ENCODE assay signal across 8 cellular contexts in the genomic region with DNA sequence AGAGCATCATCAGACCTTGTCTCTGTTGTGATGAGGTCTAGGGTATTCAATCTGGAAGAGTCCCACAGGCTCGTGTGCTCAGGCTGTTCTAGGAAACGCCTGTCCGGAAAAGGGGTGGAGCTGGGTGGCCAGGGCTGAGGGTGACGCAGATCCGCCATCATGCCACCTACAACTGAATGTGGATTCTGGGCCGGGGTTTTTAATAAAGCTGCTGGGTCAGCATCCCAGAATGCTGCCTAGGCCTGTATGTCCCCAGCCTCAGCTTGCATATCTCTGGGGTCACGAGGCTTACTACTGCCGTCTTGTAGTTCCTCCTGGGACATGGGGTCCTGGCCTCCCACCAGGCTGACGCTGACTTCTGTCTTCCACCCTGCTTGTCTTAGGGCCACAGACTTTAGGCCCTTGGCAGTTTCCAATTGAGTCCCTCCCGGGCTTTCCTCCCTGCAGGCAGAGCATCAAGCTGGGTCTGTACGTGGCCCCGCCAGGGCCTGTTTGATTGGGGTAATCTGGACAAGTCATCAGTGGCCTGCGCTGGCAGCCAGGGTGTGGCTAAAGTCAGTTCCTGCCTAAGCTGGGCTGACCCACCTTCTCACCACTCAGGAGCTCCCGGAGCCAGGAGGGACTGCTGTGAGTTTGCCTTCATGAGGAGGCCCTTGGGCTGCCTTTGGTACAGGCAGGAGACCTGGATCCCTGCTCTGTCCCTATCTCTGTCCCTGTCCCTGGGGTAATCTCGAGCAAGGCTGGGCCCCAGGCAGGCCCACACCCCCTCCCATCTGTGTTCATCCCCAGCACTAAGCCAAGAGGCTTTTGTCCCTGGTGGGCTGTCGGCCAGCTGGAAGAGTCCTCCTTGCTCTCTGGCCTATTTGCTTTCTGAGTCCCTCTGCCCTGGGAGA.
DNase-seq lines count a peak whose midpoint lies in the region; ATAC-seq and TF ChIP-seq lines count a peak whose summit lies in the region.

No MANE protein-coding gene starts in this region.

- H3K27ac ChIP-seq in CD4-positive, alpha-beta T cell (ENCODE audit: low read depth, low read length): peak overlapping the region; percentile 36
- H3K27ac ChIP-seq in fibroblast of lung (ENCODE audit: insufficient read depth, low read length) (peak overlapping the region; percentile 92), neuronal stem cell (replicated peaks; ENCODE audit: low read length) (no peak overlapping the region)

- H2AFZ ChIP-seq in fibroblast of lung (ENCODE audit: low read length) (no peak overlapping the region), neuronal stem cell (ENCODE audit: low read length) (no peak overlapping the region)

- no peak for ATAC-seq in CD4-positive, alpha-beta T cell (ENCODE audit: poor library complexity)
- ATAC-seq in SK-N-SH treated with all-trans-retinoic acid at 6 μM for 48 hours (peak; percentile 5), GM19351 (IDR thresholded peaks at IDR 0.05; ENCODE audit: unreplicated experiment) (no peak), GM18517 (IDR thresholded peaks at IDR 0.05; ENCODE audit: unreplicated experiment) (no peak), GM21717 (IDR thresholded peaks at IDR 0.05; ENCODE audit: unreplicated experiment) (no peak)

- peak overlapping the region; percentile 53 for H2AK5ac ChIP-seq in neuronal stem cell (ENCODE audit: low read depth, low read length)

- POLR2A ChIA-PET in CD4-positive, alpha-beta T cell (lab: Charles Lee): interaction anchor here (1.3 kb wide), 1 partner anchor 11 kb away, joined by 4 read pairs; no protein-coding TSS in a partner anchor

- peak overlapping the region; percentile 75 for H3K27ac Mint-ChIP-seq in CD4-positive, alpha-beta T cell

- H3K27me3 Mint-ChIP-seq in CD4-positive, alpha-beta T cell: no peaks in the 10 kb centered on the region

- intact Hi-C loops in CD4-positive, alpha-beta T cell (cut with DNase I, micrococcal nuclease): loop anchor here in 1 of 2 experiments (5.0 kb wide), 1 partner anchor 76 kb away; no protein-coding TSS in a partner anchor

- H3K79me2 ChIP-seq in fibroblast of lung (ENCODE audit: control insufficient read depth, insufficient read depth, low read length): peaks cover 50% of the 10 kb centered on the region

- peaks cover 64% of the 10 kb centered on the region for H3K4me1 Mint-ChIP-seq in CD4-positive, alpha-beta T cell (ENCODE audit: low read depth)

- H3K23ac ChIP-seq in neuronal stem cell (ENCODE audit: low read depth, low read length, poor library complexity): peak overlapping the region; percentile 47

- H4K91ac ChIP-seq in neuronal stem cell (ENCODE audit: low read depth, low read length, poor library complexity): no peak overlapping the region

- no peak for TF ChIP-seq CTCF in CD4-positive, alpha-beta T cell (IDR thresholded peaks at IDR 0.05)
- TF ChIP-seq CTCF in fibroblast of lung (conservative IDR thresholded peaks at IDR 0.05 in 1 of 2, IDR thresholded peaks at IDR 0.05 in 1 of 2; ENCODE audit: low read depth in 1 of 2, low read length in 2 of 2): no peak

- H3K36me3 Mint-ChIP-seq in CD4-positive, alpha-beta T cell (ENCODE audit: low read depth): no peaks in the 10 kb centered on the region

- peak overlapping the region; percentile 78 for H3K18ac ChIP-seq in neuronal stem cell (ENCODE audit: low read length)

- DNase-seq in CD4-positive, alpha-beta T cell: no peak
- peak; percentile 53 to 71 for DNase-seq in fibroblast of lung (ENCODE audit: low read depth in 2 of 2)
- no peak for DNase-seq in neuronal stem cell (ENCODE audit: low spot score)
- no peak for DNase-seq in NCI-H1436 (lab: John Stamatoyannopoulos, UW)

- H4K8ac ChIP-seq in neuronal stem cell (ENCODE audit: low read depth, low read length): no peak overlapping the region

- no peak overlapping the region for H3K4ac ChIP-seq in neuronal stem cell (ENCODE audit: low read length)

- H3K4me3 Mint-ChIP-seq in CD4-positive, alpha-beta T cell: peak overlapping the region; percentile 25

- H3K14ac ChIP-seq in neuronal stem cell (ENCODE audit: low read length): no peak overlapping the region

- no peak overlapping the region for H2BK12ac ChIP-seq in neuronal stem cell (ENCODE audit: low read length)

- peaks cover 17% of the 10 kb centered on the region for H3K79me1 ChIP-seq in neuronal stem cell (ENCODE audit: low read depth, low read length)

- H2BK5ac ChIP-seq in neuronal stem cell (ENCODE audit: low read length): no peak overlapping the region

- H3K4me1 ChIP-seq in fibroblast of lung (ENCODE audit: control insufficient read depth, extremely low read depth, insufficient read depth, low read length) (peaks cover 73% of the 10 kb centered on the region), neuronal stem cell (ENCODE audit: control insufficient read depth in 2 of 2, insufficient read depth in 1 of 2, low read depth in 1 of 2, low read length in 2 of 2) (peaks cover 12 to 41% of the 10 kb centered on the region in 2 donors)

- no peaks in the 10 kb centered on the region for H3K9me3 ChIP-seq in CD4-positive, alpha-beta T cell (ENCODE audit: control insufficient read depth, low read length)
- H3K9me3 ChIP-seq in fibroblast of lung (ENCODE audit: control insufficient read depth, insufficient read depth, low read depth, low read length): no peaks in the 10 kb centered on the region
- no peaks in the 10 kb centered on the region for H3K9me3 ChIP-seq in neuronal stem cell (replicated peaks in 1 of 2; ENCODE audit: control insufficient read depth in 2 of 2, insufficient read depth in 1 of 2, low read depth in 1 of 2, low read length in 2 of 2)

- CTCF ChIA-PET in CD4-positive, alpha-beta T cell (lab: Charles Lee): no interaction called here

- no peak overlapping the region for H2BK120ac ChIP-seq in neuronal stem cell (ENCODE audit: low read depth, low read length)

- H3K4me2 ChIP-seq in fibroblast of lung (ENCODE audit: extremely low read depth, insufficient read depth, low read length) (peak overlapping the region; percentile 70), neuronal stem cell (ENCODE audit: insufficient read depth, low read length, poor library complexity, severe bottlenecking) (no peak overlapping the region)

- no peaks in the 10 kb centered on the region for H3K9me3 Mint-ChIP-seq in CD4-positive, alpha-beta T cell

- WGBS in neuronal stem cell (ENCODE audit: extremely low coverage in 2 of 2, insufficient read length in 2 of 2, insufficient replicate concordance in 1 of 2), 2 donors: no CpG with 5 or more reads among the region's 16 CpGs

- H3K9ac ChIP-seq in fibroblast of lung (ENCODE audit: insufficient read depth, low read length): peak overlapping the region; percentile 9
- peak overlapping the region; percentile 63 for H3K9ac ChIP-seq in neuronal stem cell (ENCODE audit: low read depth, low read length, poor library complexity)

- peak overlapping the region; percentile 6 for H2BK15ac ChIP-seq in neuronal stem cell (ENCODE audit: low read length)

- H4K20me1 ChIP-seq in fibroblast of lung (ENCODE audit: control insufficient read depth, extremely low read depth, insufficient read depth, low read length): no peaks in the 10 kb centered on the region

- H3K36me3 ChIP-seq in fibroblast of lung (ENCODE audit: control insufficient read depth, insufficient read depth, low read length) (peaks cover 16% of the 10 kb centered on the region), neuronal stem cell (replicated peaks in 1 of 2; ENCODE audit: control insufficient read depth in 2 of 2, insufficient read depth in 2 of 2, low read length in 2 of 2) (peaks cover 2 to 68% of the 10 kb centered on the region in 2 donors)

- H3K4me3 ChIP-seq in fibroblast of lung (replicated peaks in 1 of 4; ENCODE audit: control extremely low read depth in 1 of 4, insufficient read depth in 1 of 4, low read depth in 3 of 4, low read length in 4 of 4) (no peak overlapping the region), neuronal stem cell (ENCODE audit: low read length in 2 of 2) (no peak overlapping the region)

- H3K27me3 ChIP-seq in CD4-positive, alpha-beta T cell (ENCODE audit: control insufficient read depth, insufficient read depth, low read length): no peaks in the 10 kb centered on the region
- H3K27me3 ChIP-seq in fibroblast of lung (ENCODE audit: control insufficient read depth, insufficient read depth, low read length): no peaks in the 10 kb centered on the region
- H3K27me3 ChIP-seq in neuronal stem cell (ENCODE audit: control insufficient read depth in 3 of 3, insufficient read depth in 3 of 3, low read depth in 1 of 3, low read length in 3 of 3): no peaks in the 10 kb centered on the region

TF ChIP-seq in SK-N-SH treated with all-trans-retinoic acid at 6 μM for 48 hours, 23 proteins besides CTCF, POLR2A, EP300 and RAD21:
- TF ChIP-seq ZNF565 (CRISPR knock-in tag; conservative IDR thresholded peaks at IDR 0.05; ENCODE audit: low read depth) (no peak), PPARA (CRISPR knock-in tag; IDR thresholded peaks at IDR 0.05; ENCODE audit: borderline replicate concordance) (no peak), CSDC2 (CRISPR knock-in tag; IDR thresholded peaks at IDR 0.05) (no peak), ZFP30 (CRISPR knock-in tag; IDR thresholded peaks at IDR 0.05) (no peak), ARNTL (CRISPR knock-in tag; IDR thresholded peaks at IDR 0.05; ENCODE audit: borderline replicate concordance, low read depth) (no peak), SNAI2 (CRISPR knock-in tag; IDR thresholded peaks at IDR 0.05) (no peak), ESRRG (CRISPR knock-in tag; IDR thresholded peaks at IDR 0.05) (no peak), TOX (CRISPR knock-in tag; IDR thresholded peaks at IDR 0.05; ENCODE audit: borderline replicate concordance) (no peak), ISL1 (CRISPR knock-in tag; IDR thresholded peaks at IDR 0.05) (no peak), ZNF70 (CRISPR knock-in tag; IDR thresholded peaks at IDR 0.05) (no peak)
- TF ChIP-seq, protein P1, sequence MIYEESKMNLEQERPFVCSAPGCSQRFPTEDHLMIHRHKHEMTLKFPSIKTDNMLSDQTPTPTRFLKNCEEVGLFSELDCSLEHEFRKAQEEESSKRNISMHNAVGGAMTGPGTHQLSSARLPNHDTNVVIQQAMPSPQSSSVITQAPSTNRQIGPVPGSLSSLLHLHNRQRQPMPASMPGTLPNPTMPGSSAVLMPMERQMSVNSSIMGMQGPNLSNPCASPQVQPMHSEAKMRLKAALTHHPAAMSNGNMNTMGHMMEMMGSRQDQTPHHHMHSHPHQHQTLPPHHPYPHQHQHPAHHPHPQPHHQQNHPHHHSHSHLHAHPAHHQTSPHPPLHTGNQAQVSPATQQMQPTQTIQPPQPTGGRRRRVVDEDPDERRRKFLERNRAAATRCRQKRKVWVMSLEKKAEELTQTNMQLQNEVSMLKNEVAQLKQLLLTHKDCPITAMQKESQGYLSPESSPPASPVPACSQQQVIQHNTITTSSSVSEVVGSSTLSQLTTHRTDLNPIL (CRISPR knock-in tag; IDR thresholded peaks at IDR 0.05; ENCODE audit: low read depth): no peak

Comparison
In these comparisons a context has a peak if more than half of its experiments do, and no peak if none do; other contexts are left out.
1. DNase-seq: peak in fibroblast of lung (2 of 2); none in CD4-positive, alpha-beta T cell (0 of 10), neuronal stem cell (single experiment) and NCI-H1436 (single experiment).